35 cellular contexts compared by ENCODE assay signal in the genomic region with DNA sequence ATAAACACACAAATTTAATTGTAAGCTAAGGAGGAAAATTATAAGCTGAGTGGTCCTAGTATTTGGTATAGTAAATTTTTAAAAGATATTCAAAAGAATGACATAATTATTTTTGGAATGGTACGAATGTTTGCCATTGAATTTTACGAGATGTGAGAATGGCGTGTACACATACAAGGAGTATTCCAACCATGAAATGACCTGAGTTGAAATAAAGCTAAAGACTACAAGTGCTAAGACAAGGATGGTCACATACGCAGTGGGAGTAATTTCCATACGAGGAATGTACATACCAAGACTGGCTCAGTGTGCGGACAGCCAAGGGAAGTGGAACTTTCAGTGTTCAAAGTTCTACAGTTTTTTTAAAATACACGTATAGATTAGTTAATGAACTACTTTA.
"Had no signal": no experiment of that assay in that cellular context is flagged by ENCODE, and none has a peak within 500 bp of the region (broad histone marks: within the 10 kb centered on the region; RNA-seq: fewer than 3 reads in every experiment).

No MANE protein-coding gene starts in this region.

- H3K36me3 Mint-ChIP-seq: activated CD4-positive, alpha-beta memory T cell treated with anti-CD3 and anti-CD28 coated beads for 36 hours; activated naive CD4-positive, alpha-beta T cell treated with anti-CD3 and anti-CD28 coated beads, Interleukin-2, amount 50 U/mL, for 72 hours; activated naive CD8-positive, alpha-beta T cell treated with anti-CD3 and anti-CD28 coated beads for 36 hours had no signal

- H3K27ac ChIP-seq: adrenal gland, body of pancreas, brain microvascular endothelial cell, breast epithelium had no signal

- H3K36me3 ChIP-seq: adrenal gland, brain microvascular endothelial cell, breast epithelium had no signal

- H3K4me3 ChIP-seq: adrenal gland, body of pancreas, breast epithelium had no signal

- H3K27me3 Mint-ChIP-seq: activated B cell treated with CpG ODN at 0.5 μM for 24 hours; activated CD4-positive, alpha-beta memory T cell treated with anti-CD3 and anti-CD28 coated beads for 36 hours; activated CD4-positive, alpha-beta T cell treated with anti-CD3 and anti-CD28 coated beads, Interleukin-2, amount 10 ng/mL, durations not matched to agents 24 days and 14 days; activated T-helper 17 cell treated with anti-CD3 and anti-CD28 coated beads, Interleukin-2, amount 50 U/mL, for 72 hours; central memory CD8-positive, alpha-beta T cell had no signal

- H3K9me3 ChIP-seq: adrenal gland, body of pancreas, breast epithelium had no signal

- ATAC-seq: activated CD8-positive, alpha-beta T cell treated with anti-CD3 and anti-CD28 coated beads for 36 hours; activated naive CD4-positive, alpha-beta T cell treated with anti-CD3 and anti-CD28 coated beads, Interleukin-2, amount 50 U/mL, for 72 hours; activated T-cell treated with anti-CD3 and anti-CD28 coated beads, Interleukin-2, amount 50 U/mL, for 4 hours; activated T-cell treated with anti-CD3 and anti-CD28 coated beads, Interleukin-2, amount 50 U/mL, for 72 hours; body of pancreas had no signal

- H3K4me1 Mint-ChIP-seq: activated B cell treated with CpG ODN at 0.5 μM for 24 hours; activated naive CD8-positive, alpha-beta T cell treated with anti-CD3 and anti-CD28 coated beads for 36 hours; activated T-helper 17 cell treated with anti-CD3 and anti-CD28 coated beads, Interleukin-2, amount 50 U/mL, for 72 hours; central memory CD8-positive, alpha-beta T cell had no signal

- H3K27me3 ChIP-seq: adrenal gland, body of pancreas, brain microvascular endothelial cell, breast epithelium had no signal

- H3K9me3 Mint-ChIP-seq: activated B cell treated with CpG ODN at 0.5 μM for 24 hours; activated CD4-positive, alpha-beta memory T cell treated with anti-CD3 and anti-CD28 coated beads for 36 hours; activated CD8-positive, alpha-beta T cell treated with anti-CD3 and anti-CD28 coated beads for 36 hours; activated naive CD4-positive, alpha-beta T cell treated with anti-CD3 and anti-CD28 coated beads for 36 hours; activated naive CD4-positive, alpha-beta T cell treated with anti-CD3 and anti-CD28 coated beads, Interleukin-2, amount 50 U/mL, for 72 hours; activated naive CD8-positive, alpha-beta T cell treated with anti-CD3 and anti-CD28 coated beads for 36 hours; activated T-cell treated with anti-CD3 and anti-CD28 coated beads, Interleukin-2, amount 50 U/mL, for 4 hours; activated T-helper 1 cell treated with anti-CD3 and anti-CD28 coated beads, Interleukin-12 subunit alpha, Interleukin-12 subunit beta, Interleukin-2, Interleukin-4 antibody, amounts not matched to agents 30 ng/mL and 10 ng/mL and 1 ng/mL, durations not matched to agents 14 hours and 24 hours and 36 hours; activated T-helper 17 cell treated with anti-CD3 and anti-CD28 coated beads, Interleukin-2, amount 50 U/mL, for 72 hours; central memory CD8-positive, alpha-beta T cell; T-helper 1 cell treated with Interleukin-12 subunit alpha and Interleukin-12 subunit beta and Interleukin-4 antibody, amounts not matched to agents 30 μg/mL and 1 μg/mL, for 36 hours; T-helper 2 cell treated with Interferon-gamma antibody and Interleukin-4, amounts not matched to agents 5 μg/mL and 100 μg/mL, for 36 hours had no signal

- H3K27ac Mint-ChIP-seq: activated B cell treated with CpG ODN at 0.5 μM for 24 hours; activated CD4-positive, alpha-beta memory T cell treated with anti-CD3 and anti-CD28 coated beads for 36 hours; activated CD4-positive, alpha-beta T cell treated with anti-CD3 and anti-CD28 coated beads, Interleukin-2, amount 10 ng/mL, durations not matched to agents 24 days and 14 days; activated CD8-positive, alpha-beta T cell treated with anti-CD3 and anti-CD28 coated beads for 36 hours; activated naive CD4-positive, alpha-beta T cell treated with anti-CD3 and anti-CD28 coated beads for 36 hours; activated naive CD8-positive, alpha-beta T cell treated with anti-CD3 and anti-CD28 coated beads for 36 hours; activated T-cell treated with anti-CD3 and anti-CD28 coated beads, Interleukin-2, amount 50 U/mL, for 72 hours; activated T-helper 1 cell treated with anti-CD3 and anti-CD28 coated beads, Interleukin-12 subunit alpha, Interleukin-12 subunit beta, Interleukin-2, Interleukin-4 antibody, amounts not matched to agents 30 ng/mL and 10 ng/mL and 1 ng/mL, durations not matched to agents 14 hours and 24 hours and 36 hours; activated T-helper 17 cell treated with anti-CD3 and anti-CD28 coated beads, Interleukin-2, amount 50 U/mL, for 72 hours; T-helper 1 cell treated with Interleukin-12 subunit alpha and Interleukin-12 subunit beta and Interleukin-4 antibody, amounts not matched to agents 30 μg/mL and 1 μg/mL, for 36 hours; T-helper 2 cell treated with Interferon-gamma antibody and Interleukin-4, amounts not matched to agents 5 μg/mL and 100 μg/mL, for 36 hours had no signal

- DNase-seq: activated B cell treated with CpG ODN at 0.5 μM for 24 hours; activated CD4-positive, alpha-beta memory T cell treated with anti-CD3 and anti-CD28 coated beads for 36 hours; activated CD4-positive, alpha-beta T cell treated with anti-CD3 and anti-CD28 coated beads for 4 hours; activated CD4-positive, alpha-beta T cell treated with anti-CD3 and anti-CD28 coated beads, Interleukin-2, amount 10 ng/mL, durations not matched to agents 24 days and 14 days; activated CD4-positive, alpha-beta T cell treated with anti-CD3 and anti-CD28 coated beads, Interleukin-2, amount 50 U/mL, for 1 hour; activated CD4-positive, alpha-beta T cell treated with anti-CD3 and anti-CD28 coated beads, Interleukin-2, amount 50 U/mL, for 4 hours; activated CD4-positive, CD25-positive, alpha-beta regulatory T cell treated with anti-CD3 and anti-CD28 coated beads, Interleukin-2, amount 50 U/mL, for 72 hours; activated CD8-positive, alpha-beta memory T cell treated with anti-CD3 and anti-CD28 coated beads, Interleukin-2, amount 50 U/mL, for 4 hours; activated CD8-positive, alpha-beta T cell treated with anti-CD3 and anti-CD28 coated beads for 36 hours; activated effector memory CD4-positive, alpha-beta T cell treated with anti-CD3 and anti-CD28 coated beads, Interleukin-2, amount 50 U/mL, for 16 hours; activated gamma-delta T cell treated with Interleukin-2 at 50 U/mL for 16 hours; activated naive CD4-positive, alpha-beta T cell; activated naive CD4-positive, alpha-beta T cell treated with anti-CD3 and anti-CD28 coated beads for 36 hours; activated naive CD4-positive, alpha-beta T cell treated with anti-CD3 and anti-CD28 coated beads, Interleukin-2, amount 50 U/mL, for 16 hours; activated naive CD8-positive, alpha-beta T cell treated with anti-CD3 and anti-CD28 coated beads for 36 hours; activated T-cell treated with anti-CD3 and anti-CD28 coated beads for 4 hours; activated T-cell treated with anti-CD3 and anti-CD28 coated beads, Interleukin-2, amount 50 U/mL, for 1 hour; activated T-cell treated with anti-CD3 and anti-CD28 coated beads, Interleukin-2, amount 50 U/mL, for 4 hours; activated T-cell treated with anti-CD3 and anti-CD28 coated beads, Interleukin-2, amount 50 U/mL, for 72 hours; adrenal gland; amniotic stem cell; aorta; body of pancreas; brain microvascular endothelial cell; cerebellar nuclear complex; T-helper 1 cell; T-helper 2 cell; T-helper 9 cell had no signal

- H3K4me1 ChIP-seq: adrenal gland, breast epithelium had no signal

- H3K4me3 Mint-ChIP-seq: activated B cell treated with CpG ODN at 0.5 μM for 24 hours; activated CD4-positive, alpha-beta memory T cell treated with anti-CD3 and anti-CD28 coated beads for 36 hours; activated CD4-positive, alpha-beta T cell treated with anti-CD3 and anti-CD28 coated beads, Interleukin-2, amount 10 ng/mL, durations not matched to agents 24 days and 14 days; activated CD8-positive, alpha-beta T cell treated with anti-CD3 and anti-CD28 coated beads for 36 hours; activated naive CD4-positive, alpha-beta T cell treated with anti-CD3 and anti-CD28 coated beads for 36 hours; activated naive CD8-positive, alpha-beta T cell treated with anti-CD3 and anti-CD28 coated beads for 36 hours; activated T-cell treated with anti-CD3 and anti-CD28 coated beads, Interleukin-2, amount 50 U/mL, for 4 hours; activated T-cell treated with anti-CD3 and anti-CD28 coated beads, Interleukin-2, amount 50 U/mL, for 72 hours; activated T-helper 1 cell treated with anti-CD3 and anti-CD28 coated beads, Interleukin-12 subunit alpha, Interleukin-12 subunit beta, Interleukin-2, Interleukin-4 antibody, amounts not matched to agents 30 ng/mL and 10 ng/mL and 1 ng/mL, durations not matched to agents 14 hours and 24 hours and 36 hours; activated T-helper 17 cell treated with anti-CD3 and anti-CD28 coated beads, Interleukin-2, amount 50 U/mL, for 72 hours; central memory CD8-positive, alpha-beta T cell; T-helper 1 cell treated with Interleukin-12 subunit alpha and Interleukin-12 subunit beta and Interleukin-4 antibody, amounts not matched to agents 30 μg/mL and 1 μg/mL, for 36 hours; T-helper 2 cell treated with Interferon-gamma antibody and Interleukin-4, amounts not matched to agents 5 μg/mL and 100 μg/mL, for 36 hours had no signal
